1 cellular context compared by ENCODE assay signal in genomic region chr1:191595170-191595569, GRCh38.
TF ChIP-seq lines count a peak whose summit lies in the region.

No MANE protein-coding gene starts in this region.

TF ChIP-seq in IMR-90, 13 proteins besides CTCF, POLR2A, EP300 and RAD21 (continued from another document):
- TF ChIP-seq ELK1 (IDR thresholded peaks at IDR 0.05; ENCODE audit: borderline replicate concordance, low read depth, low read length) (no peak), CEBPB (IDR thresholded peaks at IDR 0.05; ENCODE audit: low read depth, low read length) (no peak), MAZ (IDR thresholded peaks at IDR 0.05; ENCODE audit: borderline replicate concordance, low read depth, low read length) (no peak), BHLHE40 (IDR thresholded peaks at IDR 0.05; ENCODE audit: low read depth, low read length) (no peak), MAFK (IDR thresholded peaks at IDR 0.05; ENCODE audit: low read depth, low read length) (no peak), NFE2L2 (IDR thresholded peaks at IDR 0.05; ENCODE audit: low read depth, low read length) (no peak), RCOR1 (IDR thresholded peaks at IDR 0.05; ENCODE audit: insufficient replicate concordance, low read length) (no peak), RFX5 (IDR thresholded peaks at IDR 0.05; ENCODE audit: low read depth, low read length) (no peak), MXI1 (IDR thresholded peaks at IDR 0.05; ENCODE audit: borderline replicate concordance, low read depth, low read length) (no peak), USF2 (IDR thresholded peaks at IDR 0.05; ENCODE audit: low read depth, low read length) (no peak), SMC3 (IDR thresholded peaks at IDR 0.05; ENCODE audit: low read depth, low read length) (no peak), CHD1 (IDR thresholded peaks at IDR 0.05; ENCODE audit: low read depth, low read length) (no peak)
